Comparison of ENCODE assay signal across 14 cellular contexts in the genomic region with DNA sequence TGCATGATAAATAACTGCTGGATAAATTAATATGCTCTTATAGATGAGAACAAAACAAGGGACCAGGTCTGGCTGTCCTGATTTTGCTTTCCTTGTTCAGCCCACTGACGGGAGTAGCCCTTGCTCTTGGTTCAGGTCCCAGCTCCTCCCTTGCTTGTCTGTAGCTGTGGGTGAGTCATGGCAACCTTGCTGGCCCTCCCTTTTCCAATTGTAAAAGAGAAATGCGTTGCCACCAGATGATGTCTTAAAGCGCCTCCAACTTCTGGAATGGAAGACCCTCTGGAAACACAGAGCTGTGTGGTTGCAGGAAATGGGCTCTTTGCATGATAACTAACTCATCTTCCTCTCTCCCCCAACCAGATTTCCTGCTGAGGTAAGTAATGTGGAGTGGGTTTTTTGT.
DNase-seq lines count a peak whose midpoint lies in the region; ATAC-seq and TF ChIP-seq lines count a peak whose summit lies in the region.
"Had no signal": no experiment of that assay in that cellular context is flagged by ENCODE, and none has a peak within 500 bp of the region (broad histone marks: within the 10 kb centered on the region; RNA-seq: fewer than 3 reads in every experiment).

No MANE protein-coding gene starts in this region.

- H3K4me1 ChIP-seq in mucosa of rectum (ENCODE audit: control insufficient read depth in 2 of 2, insufficient read depth in 2 of 2, low read length in 2 of 2) = peaks cover 6 to 20% of the 10 kb centered on the region in 2 donors

- no peak overlapping the region for H3K4me3 ChIP-seq in cardiac fibroblast (replicated peaks in 1 of 2; ENCODE audit: low read depth in 2 of 2, low read length in 2 of 2)
- peak overlapping the region; percentile 39 to 42 for H3K4me3 ChIP-seq in mucosa of rectum (ENCODE audit: low read length in 2 of 2)

- ATAC-seq in HG02870 (IDR thresholded peaks at IDR 0.05; ENCODE audit: unreplicated experiment) = no peak
- no peak for ATAC-seq in GM18858 (IDR thresholded peaks at IDR 0.05; ENCODE audit: unreplicated experiment)
- no peak for ATAC-seq in GM21526 (IDR thresholded peaks at IDR 0.05; ENCODE audit: low FRiP score, unreplicated experiment)
- ATAC-seq: effector memory CD8-positive, alpha-beta T cell; stimulated activated memory B cell treated with anti-CD40 and anti-IgM and Interleukin-4, amounts not matched to agents 10 μg/mL and 1 μg/mL and 100 μg/mL, for 72 hours had no signal

- H3K27me3 ChIP-seq in mucosa of rectum (ENCODE audit: control insufficient read depth in 2 of 2, insufficient read depth in 2 of 2, low read length in 2 of 2) = no peaks in the 10 kb centered on the region

- DNase-seq in ELR (ENCODE audit: low read depth) (peak; percentile 57), NCI-H146 treated with DMSO at 0.1 percent for 48 hours (lab: John Stamatoyannopoulos, UW; ENCODE audit: unreplicated experiment) (peak; percentile 94), cardiac fibroblast (ENCODE audit: low read depth in 2 of 2) (peak; percentile 70 to 79), NOMO-1 (lab: John Stamatoyannopoulos, UW; ENCODE audit: unreplicated experiment in 2 of 2) (no peak)
- DNase-seq: activated T-cell treated with anti-CD3 and anti-CD28 coated beads, Interleukin-2, amount 50 U/mL, for 1 hour; DND-41; effector memory CD8-positive, alpha-beta T cell; NCI-H2171 treated with DMSO at 0.1 percent for 48 hours; T-helper 1 cell had no signal

- H3K9ac ChIP-seq in mucosa of rectum (ENCODE audit: low read depth in 1 of 2, low read length in 2 of 2) = peak overlapping the region in 1 of 2 donors; percentile 24

- TF ChIP-seq CTCF in cardiac fibroblast (IDR thresholded peaks at IDR 0.05; ENCODE audit: low read depth, low read length) = no peak

- H3K9me3 ChIP-seq in mucosa of rectum (ENCODE audit: control insufficient read depth in 2 of 2, low read length in 2 of 2) = no peaks in the 10 kb centered on the region

- H3K27ac ChIP-seq in mucosa of rectum (ENCODE audit: low read depth in 2 of 2, low read length in 2 of 2) = peak overlapping the region; percentile 70 to 77

- H3K36me3 ChIP-seq in mucosa of rectum (ENCODE audit: control insufficient read depth in 2 of 2, insufficient read depth in 2 of 2, low read length in 2 of 2) = no peaks in the 10 kb centered on the region

Comparison
In these comparisons a context has a peak if more than half of its experiments do, and no peak if none do; other contexts are left out.
1. DNase-seq: peak in ELR (single experiment), NCI-H146 treated with DMSO at 0.1 percent for 48 hours (single experiment) and cardiac fibroblast (2 of 2); none in NOMO-1 (0 of 2).
2. H3K4me3 ChIP-seq: peak in mucosa of rectum (2 of 2); none in cardiac fibroblast (0 of 2).